ENCODE assay signal across 19 cellular contexts in genomic region chr7:31311465-31312074, GRCh38. TPM values are rescaled to one million over a fixed set of nuclear protein-coding genes. Genes with fewer than 3 reads are reported as not detected.
DNase-seq lines count a peak whose midpoint lies in the region; ATAC-seq and TF ChIP-seq lines count a peak whose summit lies in the region.
"Had no signal": no experiment of that assay in that cellular context is flagged by ENCODE, and none has a peak within 500 bp of the region (broad histone marks: within the 10 kb centered on the region; RNA-seq: fewer than 3 reads in every experiment).

No MANE protein-coding gene starts in this region.

- peak overlapping the region; percentile 46; the same call in 1 of the 2 replicates for H3K4me3 ChIP-seq in SK-N-MC
- H3K4me3 ChIP-seq in left lung, result no peak overlapping the region
- H3K4me3 ChIP-seq: K562 had no signal

- ATAC-seq in left ventricle myocardium superior (peak; percentile 65), left lung (peak; percentile 27)
- ATAC-seq: K562 had no signal

- no peaks in the 10 kb centered on the region for H3K4me1 ChIP-seq in left lung

- H3K36me3 ChIP-seq in SK-N-MC (ENCODE audit: insufficient read depth, low read length) (no peaks in the 10 kb centered on the region), left lung (no peaks in the 10 kb centered on the region)

- CTCF ChIA-PET in GM10248 (lab: Yijun Ruan, JAX), result no interaction called here

- peak overlapping the region; percentile 20 for H3K9ac ChIP-seq in SK-N-MC (ENCODE audit: insufficient read length)

- peak overlapping the region; percentile 73 for H3K27ac ChIP-seq in SK-N-MC
- no peak overlapping the region for H3K27ac ChIP-seq in left lung

- POLR2A ChIA-PET in GM10248 (lab: Yijun Ruan, JAX), result no interaction called here

- DNase-seq in left ventricle myocardium superior (no peak), cardiac septum (ENCODE audit: low spot score) (no peak), SK-N-MC (ENCODE audit: low read depth, low spot score) (no peak), left lung (no peak), GM10248 (ENCODE audit: extremely low spot score) (no peak), MV-4-11 (lab: John Stamatoyannopoulos, UW) (no peak), NOMO-1 (lab: John Stamatoyannopoulos, UW; ENCODE audit: unreplicated experiment in 2 of 2) (no peak)
- DNase-seq in activated T-cell treated with anti-CD3 and anti-CD28 coated beads, Interleukin-2, amount 50 U/mL, for 1 hour, result no peak
- DNase-seq: AML-193; COR-L47; EL; HCEC 1CT; NCI-H1417; NCI-H187 treated with DMSO at 0.1 percent for 48 hours; NCI-H510A treated with DMSO at 0.1 percent for 48 hours; NK-92 treated with Interleukin-12 subunit alpha and Interleukin-12 subunit beta, amount 100 ng/mL, for 24 hours; OCI-M1 had no signal

- TF ChIP-seq CTCF in left lung (IDR thresholded peaks at IDR 0.05), result no peak
- TF ChIP-seq CTCF in GM10248 (IDR thresholded peaks at IDR 0.05; ENCODE audit: control extremely low read depth, extremely low read depth, low read depth, missing control alignments), result no peak

- H3K27me3 ChIP-seq in left lung, result no peaks in the 10 kb centered on the region

- H3K9me3 ChIP-seq in SK-N-MC (ENCODE audit: low read depth, low read length) (no peaks in the 10 kb centered on the region), left lung (no peaks in the 10 kb centered on the region)

- intact Hi-C loops in left ventricle myocardium superior (cut with micrococcal nuclease) (no loop called here), cardiac septum (cut with DNase I) (no loop called here), left lung (cut with DNase I) (no loop called here)

RNA-seq across cellular contexts. Expression of gene NEUROD6, which starts 29.0 kb away (rescaled TPM):
- total RNA-seq in left ventricle myocardium superior (not detected), cardiac septum (not detected), left lung (not detected)
- total RNA-seq: K562, RPMI7951 had no signal
